ENCODE assay signal across 10 cellular contexts in genomic region chr1:111596499-111596898, GRCh38. TPM values are rescaled to one million over a fixed set of nuclear protein-coding genes. Genes with fewer than 3 reads are reported as not detected.
DNase-seq lines count a peak whose midpoint lies in the region; ATAC-seq and TF ChIP-seq lines count a peak whose summit lies in the region.
"Had no signal": no experiment of that assay in that cellular context is flagged by ENCODE, and none has a peak within 500 bp of the region (broad histone marks: within the 10 kb centered on the region; RNA-seq: fewer than 3 reads in every experiment).

No MANE protein-coding gene starts in this region.

- peaks cover 42% of the 10 kb centered on the region for H3K4me1 ChIP-seq in Loucy (ENCODE audit: insufficient read depth, low read length, poor library complexity, severe bottlenecking)

- H3K36me3 Mint-ChIP-seq in dendritic cell treated with granulocyte-macrophage colony-stimulating factor and Interleukin-4, amounts not matched to agents 40 ng/mL and 50 ng/mL, for 4 days (ENCODE audit: low read depth), result no peaks in the 10 kb centered on the region
- H3K36me3 Mint-ChIP-seq in HFFc6 (ENCODE audit: low read depth) (no peaks in the 10 kb centered on the region), osteocyte (ENCODE audit: unreplicated experiment) (no peaks in the 10 kb centered on the region)

- DNase-seq in activated CD4-positive, alpha-beta T cell treated with anti-CD3 and anti-CD28 coated beads, Interleukin-2, amount 50 U/mL, for 1 hour, result peak; percentile 58
- DNase-seq in stimulated activated CD8-positive, alpha-beta memory T cell treated with anti-CD3 and anti-CD28 coated beads, Interleukin-2, amount 100 ng/mL, for 1 hour (ENCODE audit: low read depth in 2 of 2), result peak; percentile 40 to 41
- DNase-seq in HFFc6 (no peak), osteocyte (ENCODE audit: extremely low spot score, unreplicated experiment) (no peak), left cardiac atrium (no peak), NCI-H2227 (lab: John Stamatoyannopoulos, UW; ENCODE audit: unreplicated experiment) (no peak)
- DNase-seq: NCI-H146, nephron progenitor cell had no signal

- H3K27ac Mint-ChIP-seq in dendritic cell treated with granulocyte-macrophage colony-stimulating factor and Interleukin-4, amounts not matched to agents 40 ng/mL and 50 ng/mL, for 4 days, result peak overlapping the region; percentile 48
- no peak overlapping the region for H3K27ac Mint-ChIP-seq in HFFc6
- no peak overlapping the region for H3K27ac Mint-ChIP-seq in osteocyte (ENCODE audit: unreplicated experiment)
- H3K27ac Mint-ChIP-seq: nephron progenitor cell had no signal

- no peaks in the 10 kb centered on the region for H3K27me3 Mint-ChIP-seq in dendritic cell treated with granulocyte-macrophage colony-stimulating factor and Interleukin-4, amounts not matched to agents 40 ng/mL and 50 ng/mL, for 4 days
- H3K27me3 Mint-ChIP-seq in HFFc6 (ENCODE audit: insufficient read depth) (no peaks in the 10 kb centered on the region), osteocyte (ENCODE audit: unreplicated experiment) (peaks cover 15% of the 10 kb centered on the region)

- H3K36me3 ChIP-seq in Loucy (ENCODE audit: insufficient read depth, low read length), result no peaks in the 10 kb centered on the region

- H3K9me3 Mint-ChIP-seq in dendritic cell treated with granulocyte-macrophage colony-stimulating factor and Interleukin-4, amounts not matched to agents 40 ng/mL and 50 ng/mL, for 4 days, result no peaks in the 10 kb centered on the region
- H3K9me3 Mint-ChIP-seq in HFFc6 (no peaks in the 10 kb centered on the region), osteocyte (ENCODE audit: unreplicated experiment) (no peaks in the 10 kb centered on the region)
- H3K9me3 Mint-ChIP-seq: nephron progenitor cell had no signal

- H2AFZ ChIP-seq in Loucy (ENCODE audit: low read length), result peak overlapping the region; percentile 79

- H3F3A ChIP-seq in Loucy (ENCODE audit: low read depth), result no peaks in the 10 kb centered on the region

- no peaks in the 10 kb centered on the region for H3K79me2 ChIP-seq in Loucy (ENCODE audit: insufficient read depth, low read length)

- H3K9me2 ChIP-seq in Loucy (replicated peaks; ENCODE audit: low read depth, low read length), result no peaks in the 10 kb centered on the region

- H3K4me3 Mint-ChIP-seq in dendritic cell treated with granulocyte-macrophage colony-stimulating factor and Interleukin-4, amounts not matched to agents 40 ng/mL and 50 ng/mL, for 4 days, result no peak overlapping the region
- H3K4me3 Mint-ChIP-seq in HFFc6 (no peak overlapping the region), osteocyte (ENCODE audit: unreplicated experiment) (no peak overlapping the region)
- H3K4me3 Mint-ChIP-seq: nephron progenitor cell had no signal

- intact Hi-C loops in dendritic cell treated with granulocyte-macrophage colony-stimulating factor and Interleukin-4, amounts not matched to agents 40 ng/mL and 50 ng/mL, for 4 days (cut with micrococcal nuclease), result no loop called here
- intact Hi-C loops in left cardiac atrium (cut with DNase I), result no loop called here

- no peaks in the 10 kb centered on the region for H3K9me3 ChIP-seq in Loucy (ENCODE audit: insufficient read depth, low read depth, low read length)

- ATAC-seq in left cardiac atrium, result no peak

- peaks cover 65% of the 10 kb centered on the region for H3K4me1 Mint-ChIP-seq in dendritic cell treated with granulocyte-macrophage colony-stimulating factor and Interleukin-4, amounts not matched to agents 40 ng/mL and 50 ng/mL, for 4 days (ENCODE audit: low read depth)
- H3K4me1 Mint-ChIP-seq in HFFc6 (ENCODE audit: low read depth), result peaks cover 40% of the 10 kb centered on the region
- peaks cover 17% of the 10 kb centered on the region for H3K4me1 Mint-ChIP-seq in osteocyte (ENCODE audit: unreplicated experiment)

- H3K4me3 ChIP-seq in Loucy (ENCODE audit: low read length, poor library complexity, severe bottlenecking), result no peak overlapping the region

- H4K20me1 ChIP-seq in Loucy (ENCODE audit: insufficient read depth, low read length, poor library complexity, severe bottlenecking), result no peaks in the 10 kb centered on the region

- peak overlapping the region; percentile 11 for H3K4me2 ChIP-seq in Loucy (ENCODE audit: low read depth, low read length, poor library complexity, severe bottlenecking)

- no peak overlapping the region for H3K9ac ChIP-seq in Loucy (ENCODE audit: low read depth, low read length, poor library complexity, severe bottlenecking)

- no peaks in the 10 kb centered on the region for H3K27me3 ChIP-seq in Loucy (ENCODE audit: insufficient read depth, low read length, poor library complexity, severe bottlenecking)

- TF ChIP-seq CTCF in Loucy (conservative IDR thresholded peaks at IDR 0.05; ENCODE audit: low read length), result no peak
- no peak for TF ChIP-seq CTCF in HFFc6 (IDR thresholded peaks at IDR 0.05)
- TF ChIP-seq CTCF in osteocyte (IDR thresholded peaks at IDR 0.05), result no peak

RNA-seq across cellular contexts. Expression of gene RAP1A, which starts 23.1 kb away (rescaled TPM):
- 10 to 100 TPM; 75.7 to 82.9 (median 80.3) TPM for total RNA-seq in HFFc6 (2021; fragmentation: NEBNext Ultra II Directional; extraction: Animal tissue kit (Norgen Biotek cat#: 25700))
- total RNA-seq in osteocyte (48.3 and 51.0 TPM in 2 replicates), left cardiac atrium (100 to 1,000 TPM in 1 of 2 donors, 10 to 100 TPM in 1; 84.2 to 103 TPM)

Comparison
In these comparisons a context has a peak if more than half of its experiments do, and no peak if none do; other contexts are left out.
1. DNase-seq: peak in activated CD4-positive, alpha-beta T cell treated with anti-CD3 and anti-CD28 coated beads, Interleukin-2, amount 50 U/mL, for 1 hour (single experiment) and stimulated activated CD8-positive, alpha-beta memory T cell treated with anti-CD3 and anti-CD28 coated beads, Interleukin-2, amount 100 ng/mL, for 1 hour (2 of 2); none in HFFc6 (single experiment), osteocyte (single experiment), left cardiac atrium (single experiment) and NCI-H2227 (single experiment).